Comparison of ENCODE assay signal across 12 cellular contexts in the genomic region with DNA sequence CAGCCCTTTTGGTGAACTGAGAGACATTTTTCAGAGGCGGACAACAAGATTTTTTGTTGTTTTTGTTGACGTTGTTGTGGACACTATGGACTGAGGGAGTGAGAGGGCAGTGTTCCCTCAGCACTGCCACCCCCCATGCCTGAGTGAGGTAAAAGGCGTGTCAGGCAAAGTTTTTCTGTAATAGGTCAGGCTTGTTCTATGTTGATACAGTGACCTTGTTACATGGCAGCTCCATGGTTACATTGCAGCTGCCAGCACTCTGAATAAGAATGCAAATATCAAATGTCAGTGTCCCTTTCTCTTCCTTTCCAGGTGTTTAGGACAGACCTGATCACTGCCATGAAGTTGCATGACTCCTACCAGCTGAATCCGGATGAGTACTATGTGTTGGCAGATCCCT. TPM values are rescaled to one million over a fixed set of nuclear protein-coding genes. Genes with fewer than 3 reads are reported as not detected.
DNase-seq lines count a peak whose midpoint lies in the region; ATAC-seq, FAIRE-seq and TF ChIP-seq lines count a peak whose summit lies in the region.
"Had no signal": no experiment of that assay in that cellular context is flagged by ENCODE, and none has a peak within 500 bp of the region (broad histone marks: within the 10 kb centered on the region; RNA-seq: fewer than 3 reads in every experiment).

No MANE protein-coding gene starts in this region.

- no peak for TF ChIP-seq POLR2A in uterus (IDR thresholded peaks at IDR 0.05)

- H3K9me3 Mint-ChIP-seq in activated T-cell treated with anti-CD3 and anti-CD28 coated beads, Interleukin-2, amount 50 U/mL, for 72 hours, result no peaks in the 10 kb centered on the region
- H3K9me3 Mint-ChIP-seq in mesothelial cell of epicardium, result no peaks in the 10 kb centered on the region

- no peak overlapping the region for H3K4me3 ChIP-seq in bronchial epithelial cell (ENCODE audit: low read depth, low read length)
- no peak overlapping the region for H3K4me3 ChIP-seq in uterus

- H3K4me3 Mint-ChIP-seq in activated T-cell treated with anti-CD3 and anti-CD28 coated beads, Interleukin-2, amount 50 U/mL, for 72 hours, result no peak overlapping the region
- no peak overlapping the region for H3K4me3 Mint-ChIP-seq in mesothelial cell of epicardium

- DNase-seq in activated T-cell treated with anti-CD3 and anti-CD28 coated beads, Interleukin-2, amount 50 U/mL, for 72 hours, result no peak
- no peak for DNase-seq in activated T-cell treated with anti-CD3 and anti-CD28 coated beads for 4 hours
- peak; percentile 51 for DNase-seq in NCI-H2107 treated with DMSO at 0.1 percent for 48 hours (lab: John Stamatoyannopoulos, UW; ENCODE audit: unreplicated experiment)
- peak; percentile 20 for DNase-seq in bronchial epithelial cell (ENCODE audit: low read depth)
- peak; percentile 0 for DNase-seq in stimulated activated CD8-positive, alpha-beta memory T cell treated with anti-CD3 and anti-CD28 coated beads, Interleukin-4, amount 100 ng/mL, for 48 hours
- DNase-seq in uterus, result no peak
- no peak for DNase-seq in mesothelial cell of epicardium (ENCODE audit: low spot score in 2 of 2, unreplicated experiment in 2 of 2)
- DNase-seq: activated T-cell treated with anti-CD3 and anti-CD28 coated beads, Interleukin-2, amount 50 U/mL, for 48 hours; brain microvascular endothelial cell; NCI-H2171 had no signal

- no peaks in the 10 kb centered on the region for H3K9me3 ChIP-seq in uterus

- H3K4me1 ChIP-seq in uterus, result no peaks in the 10 kb centered on the region

- peaks cover 8% of the 10 kb centered on the region for H3K4me1 Mint-ChIP-seq in activated T-cell treated with anti-CD3 and anti-CD28 coated beads, Interleukin-2, amount 50 U/mL, for 72 hours (ENCODE audit: low read depth)
- H3K4me1 Mint-ChIP-seq in mesothelial cell of epicardium, result peaks cover 8% of the 10 kb centered on the region

- peak overlapping the region; percentile 3 for H3K27ac Mint-ChIP-seq in activated T-cell treated with anti-CD3 and anti-CD28 coated beads, Interleukin-2, amount 50 U/mL, for 72 hours
- no peak overlapping the region for H3K27ac Mint-ChIP-seq in mesothelial cell of epicardium

- no peak for TF ChIP-seq CTCF in bronchial epithelial cell (IDR thresholded peaks at IDR 0.05; ENCODE audit: insufficient read depth, low read length, severe bottlenecking)
- no peak for TF ChIP-seq CTCF in uterus (IDR thresholded peaks at IDR 0.05)
- no peak for TF ChIP-seq CTCF in mesothelial cell of epicardium (IDR thresholded peaks at IDR 0.05; ENCODE audit: unreplicated experiment)

- no peak for FAIRE-seq in bronchial epithelial cell (lab: Jason Lieb, UNC)

- H3K27ac ChIP-seq in uterus, result no peak overlapping the region
- H3K27ac ChIP-seq: brain microvascular endothelial cell had no signal

- H3K36me3 Mint-ChIP-seq in activated T-cell treated with anti-CD3 and anti-CD28 coated beads, Interleukin-2, amount 50 U/mL, for 72 hours (ENCODE audit: insufficient read depth in 2 of 2), result peaks cover 8 to 35% of the 10 kb centered on the region in 2 donors
- peaks cover 41% of the 10 kb centered on the region for H3K36me3 Mint-ChIP-seq in mesothelial cell of epicardium

- peaks cover 4% of the 10 kb centered on the region for H3K36me3 ChIP-seq in bronchial epithelial cell (ENCODE audit: control insufficient read depth, insufficient read depth, low read length)
- H3K36me3 ChIP-seq in uterus, result no peaks in the 10 kb centered on the region

- H3K27me3 ChIP-seq in bronchial epithelial cell (ENCODE audit: control insufficient read depth, insufficient read depth, low read length) (no peaks in the 10 kb centered on the region), uterus (no peaks in the 10 kb centered on the region)
- H3K27me3 ChIP-seq: brain microvascular endothelial cell had no signal

- ATAC-seq in activated T-cell treated with anti-CD3 and anti-CD28 coated beads, Interleukin-2, amount 50 U/mL, for 72 hours (replicated peaks in 1 of 2), result no peak
- no peak for ATAC-seq in GM21717 (IDR thresholded peaks at IDR 0.05; ENCODE audit: unreplicated experiment)
- ATAC-seq: HCT116 had no signal

- intact Hi-C loops in uterus (cut with DNase I; ENCODE audit: low total_unique reads), result no loop called here

- H3K27me3 Mint-ChIP-seq in activated T-cell treated with anti-CD3 and anti-CD28 coated beads, Interleukin-2, amount 50 U/mL, for 72 hours (ENCODE audit: low read depth), result no peaks in the 10 kb centered on the region
- no peaks in the 10 kb centered on the region for H3K27me3 Mint-ChIP-seq in mesothelial cell of epicardium (ENCODE audit: low read depth)

RNA-seq across cellular contexts. Expression of a gene that starts 36.6 kb away (rescaled TPM):
- total RNA-seq in activated T-cell treated with anti-CD3 and anti-CD28 coated beads, Interleukin-2, amount 50 U/mL, for 72 hours, result 10 to 100 TPM; 30.0 to 34.9 TPM
- total RNA-seq in bronchial epithelial cell (6.6 and 6.8 TPM in 2 replicates), uterus (10 to 100 TPM; 18.7 to 50.2 (median 35.7) TPM), mesothelial cell of epicardium (18.6 to 21.0 TPM (median 19.8 TPM) in 3 replicates)

Comparison
In these comparisons a context has a peak if more than half of its experiments do, and no peak if none do; other contexts are left out.
1. DNase-seq: peak in NCI-H2107 treated with DMSO at 0.1 percent for 48 hours (single experiment), bronchial epithelial cell (single experiment) and stimulated activated CD8-positive, alpha-beta memory T cell treated with anti-CD3 and anti-CD28 coated beads, Interleukin-4, amount 100 ng/mL, for 48 hours (single experiment); none in activated T-cell treated with anti-CD3 and anti-CD28 coated beads, Interleukin-2, amount 50 U/mL, for 72 hours (0 of 2), activated T-cell treated with anti-CD3 and anti-CD28 coated beads for 4 hours (single experiment), uterus (0 of 2) and mesothelial cell of epicardium (0 of 2).